In genomic region chr17:69414408-69415274, GRCh38 we compare ENCODE assay signal across 8 cellular contexts. TPM values are rescaled to one million over a fixed set of nuclear protein-coding genes. Genes with fewer than 3 reads are reported as not detected.
DNase-seq lines count a peak whose midpoint lies in the region; ATAC-seq and TF ChIP-seq lines count a peak whose summit lies in the region.

Gene MAP2K6, plus strand, starts transcription at chr17:69414697. Its CDS starts 288 bp downstream, at chr17:69414985.

- H3K36me3 ChIP-seq in OCI-LY1 (ENCODE audit: insufficient read depth, low read length), result no peaks in the 10 kb centered on the region

- H3K4me2 ChIP-seq in OCI-LY1 (ENCODE audit: low read length), result peak within 1 kb of the TSS; percentile 81

- 0 out of 2 replicates have a peak, but pooled peaks cover 5% of the 10 kb centered on the region for H3K79me2 ChIP-seq in OCI-LY1 (ENCODE audit: insufficient read depth, low read length)

- no peaks in the 10 kb centered on the region for H3K9me3 Mint-ChIP-seq in activated T-cell treated with anti-CD3 and anti-CD28 coated beads, Interleukin-2, amount 50 U/mL, for 4 hours
- no peaks in the 10 kb centered on the region for H3K9me3 Mint-ChIP-seq in naive thymus-derived CD8-positive, alpha-beta T cell

- H3K4me1 Mint-ChIP-seq in activated T-cell treated with anti-CD3 and anti-CD28 coated beads, Interleukin-2, amount 50 U/mL, for 4 hours (ENCODE audit: low read depth), result no peaks in the 10 kb centered on the region
- peaks cover 0 to 9% (median 8%) of the 10 kb centered on the region in 4 donors for H3K4me1 Mint-ChIP-seq in naive thymus-derived CD8-positive, alpha-beta T cell

- H3K27ac Mint-ChIP-seq in naive thymus-derived CD8-positive, alpha-beta T cell, result peak within 1 kb of the TSS in 1 of 10 donors; percentile 63

- POLR2A ChIA-PET in naive thymus-derived CD8-positive, alpha-beta T cell (lab: Charles Lee), result interaction anchor here (1.4 to 2.0 kb wide), 4 partner anchors 10 to 88 kb away, joined by 4 to 20 read pairs (median 5); partner anchors contain the start of gene ABCA5

- peaks cover 50% of the 10 kb centered on the region for H3K4me1 ChIP-seq in OCI-LY1 (ENCODE audit: insufficient read depth, low read length, severe bottlenecking)

- H3F3A ChIP-seq in OCI-LY1 (ENCODE audit: insufficient read depth, low read length), result no peaks in the 10 kb centered on the region

- peak within 1 kb of the TSS; percentile 68 for H3K27ac ChIP-seq in OCI-LY1 (ENCODE audit: low read depth, low read length, poor library complexity, severe bottlenecking)

- no peaks in the 10 kb centered on the region for H3K9me2 ChIP-seq in OCI-LY1 (ENCODE audit: low read depth, low read length)

- DNase-seq in COR-L47 (lab: John Stamatoyannopoulos, UW) (peak; percentile 48), fibroblast of the aortic adventitia (ENCODE audit: low read depth) (peak; percentile 61)
- DNase-seq in activated T-cell treated with anti-CD3 and anti-CD28 coated beads, Interleukin-2, amount 50 U/mL, for 4 hours, result peak; percentile 70
- DNase-seq in naive thymus-derived CD8-positive, alpha-beta T cell, result peak; percentile 67 to 89 (median 78)
- DNase-seq in stimulated activated naive CD4-positive, alpha-beta T cell (lab: John Stamatoyannopoulos, UW), result peak; percentile 65 to 89 (median 74)

- H3K9me3 ChIP-seq in OCI-LY1 (ENCODE audit: low read length), result no peaks in the 10 kb centered on the region

- no peaks in the 10 kb centered on the region for H3K27me3 ChIP-seq in OCI-LY1 (ENCODE audit: insufficient read depth, low read length)

- no peak within 1 kb of the TSS for H3K4me3 Mint-ChIP-seq in activated T-cell treated with anti-CD3 and anti-CD28 coated beads, Interleukin-2, amount 50 U/mL, for 4 hours
- H3K4me3 Mint-ChIP-seq in naive thymus-derived CD8-positive, alpha-beta T cell, result peak within 1 kb of the TSS in 3 of 10 donors; percentile 5 to 49 (median 39)

- ATAC-seq in GM19468 (IDR thresholded peaks at IDR 0.05; ENCODE audit: extremely low read depth, unreplicated experiment), result peak; percentile 97
- ATAC-seq in HG03575 (IDR thresholded peaks at IDR 0.05; ENCODE audit: extremely low read depth, insufficient number of reproducible peaks, low FRiP score, unreplicated experiment), result peak; percentile 78
- ATAC-seq in activated T-cell treated with anti-CD3 and anti-CD28 coated beads, Interleukin-2, amount 50 U/mL, for 4 hours, result peak; percentile 99
- peak; percentile 97 to 98 for ATAC-seq in naive thymus-derived CD8-positive, alpha-beta T cell

- H3K4me3 ChIP-seq in OCI-LY1 (ENCODE audit: low read depth, low read length, poor library complexity, severe bottlenecking), result peak within 1 kb of the TSS; percentile 62
- H3K4me3 ChIP-seq in fibroblast of the aortic adventitia (ENCODE audit: low read depth, low read length), result peak within 1 kb of the TSS; percentile 62

- TF ChIP-seq CTCF in OCI-LY1 (IDR thresholded peaks at IDR 0.05; ENCODE audit: low read length) (no peak), fibroblast of the aortic adventitia (IDR thresholded peaks at IDR 0.05; ENCODE audit: insufficient read depth, low read length) (no peak)

- H3K27me3 Mint-ChIP-seq in activated T-cell treated with anti-CD3 and anti-CD28 coated beads, Interleukin-2, amount 50 U/mL, for 4 hours (ENCODE audit: low read depth), result no peaks in the 10 kb centered on the region
- no peaks in the 10 kb centered on the region for H3K27me3 Mint-ChIP-seq in naive thymus-derived CD8-positive, alpha-beta T cell

- peak within 1 kb of the TSS; percentile 84; the same call in 1 of the 2 replicates for H2AFZ ChIP-seq in OCI-LY1 (ENCODE audit: low read length)

- no peaks in the 10 kb centered on the region for H3K36me3 Mint-ChIP-seq in activated T-cell treated with anti-CD3 and anti-CD28 coated beads, Interleukin-2, amount 50 U/mL, for 4 hours (ENCODE audit: insufficient read depth)
- peaks cover 0 to 2% (median 0%) of the 10 kb centered on the region in 3 donors for H3K36me3 Mint-ChIP-seq in naive thymus-derived CD8-positive, alpha-beta T cell

- peak within 1 kb of the TSS; percentile 66 for H3K9ac ChIP-seq in OCI-LY1 (ENCODE audit: low read length)

- H4K20me1 ChIP-seq in OCI-LY1 (ENCODE audit: insufficient read depth, low read length), result no peaks in the 10 kb centered on the region

RNA-seq across cellular contexts. Expression of gene MAP2K6, which starts in this region (rescaled TPM):
- 1 to 10 TPM in 1 of 3 donors, under 1 TPM in 2; 0.71 to 1.1 (median 0.87) TPM for total RNA-seq in activated T-cell treated with anti-CD3 and anti-CD28 coated beads, Interleukin-2, amount 50 U/mL, for 4 hours
- 2.0 and 3.4 TPM in 2 replicates for total RNA-seq in fibroblast of the aortic adventitia (ENCODE audit: low replicate concordance)
- 10 to 100 TPM; 12.9 to 15.9 TPM for total RNA-seq in naive thymus-derived CD8-positive, alpha-beta T cell
- 10 to 100 TPM; 15.2 to 18.9 (median 17.3) TPM for polyA plus RNA-seq in naive thymus-derived CD8-positive, alpha-beta T cell

Comparison
In these comparisons a context has a peak if more than half of its experiments do, and no peak if none do; other contexts are left out.
1. Peak in every context shown above with its lines: DNase-seq, ATAC-seq, H3K4me3 ChIP-seq and H3K27ac ChIP-seq.